ENCODE assay signal across 8 cellular contexts in the genomic region with DNA sequence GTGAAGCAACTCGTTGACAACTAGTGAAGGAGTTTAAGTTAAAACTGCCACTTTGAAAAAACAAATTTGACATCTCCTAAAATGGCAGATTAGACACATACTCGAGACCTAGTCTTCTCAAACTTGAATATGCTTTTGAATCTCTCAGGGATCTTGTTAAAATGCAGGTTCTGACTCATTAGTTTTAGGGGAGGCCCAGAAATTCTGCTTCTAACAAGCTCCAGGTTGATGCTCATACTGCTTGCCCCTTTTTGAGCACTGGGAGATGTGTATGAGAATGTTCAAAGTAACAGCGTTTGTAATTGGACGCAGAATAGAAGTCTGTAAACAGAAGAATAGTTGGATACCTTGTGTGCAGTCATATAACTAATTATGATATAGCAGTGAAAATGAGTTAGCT. TPM values are rescaled to one million over a fixed set of nuclear protein-coding genes. Genes with fewer than 3 reads are reported as not detected.
DNase-seq lines count a peak whose midpoint lies in the region; ATAC-seq and TF ChIP-seq lines count a peak whose summit lies in the region.

No MANE protein-coding gene starts in this region.

- no peak for DNase-seq in activated CD8-positive, alpha-beta memory T cell treated with anti-CD3 and anti-CD28 coated beads, Interleukin-2, amount 10 ng/mL, durations not matched to agents 7 days and 5 days
- DNase-seq in activated CD8-positive, alpha-beta memory T cell treated with anti-CD3 and anti-CD28 coated beads for 24 hours: no peak
- DNase-seq in glutamatergic neuron: no peak
- DNase-seq in stromal cell of bone marrow (ENCODE audit: low read depth): peak; percentile 3
- no peak for DNase-seq in hypothalamus (lab: John Stamatoyannopoulos, UW)
- DNase-seq in MV-4-11 (lab: John Stamatoyannopoulos, UW): no peak
- no peak for DNase-seq in mesenteric fat pad (ENCODE audit: low spot score)

- no peaks in the 10 kb centered on the region for H3K27me3 Mint-ChIP-seq in activated CD8-positive, alpha-beta memory T cell treated with anti-CD3 and anti-CD28 coated beads, Interleukin-2, amount 10 ng/mL, durations not matched to agents 7 days and 5 days
- no peaks in the 10 kb centered on the region for H3K27me3 Mint-ChIP-seq in glutamatergic neuron (ENCODE audit: unreplicated experiment)

- no peaks in the 10 kb centered on the region for H3K9me3 Mint-ChIP-seq in activated CD8-positive, alpha-beta memory T cell treated with anti-CD3 and anti-CD28 coated beads, Interleukin-2, amount 10 ng/mL, durations not matched to agents 7 days and 5 days (ENCODE audit: low read depth)
- H3K9me3 Mint-ChIP-seq in glutamatergic neuron (ENCODE audit: unreplicated experiment): peaks cover 2% of the 10 kb centered on the region

- peak overlapping the region; percentile 97 for H3K4me3 Mint-ChIP-seq in activated CD8-positive, alpha-beta memory T cell treated with anti-CD3 and anti-CD28 coated beads, Interleukin-2, amount 10 ng/mL, durations not matched to agents 7 days and 5 days
- H3K4me3 Mint-ChIP-seq in glutamatergic neuron (ENCODE audit: unreplicated experiment): peak overlapping the region; percentile 76

- peaks cover 32% of the 10 kb centered on the region for H3K36me3 Mint-ChIP-seq in activated CD8-positive, alpha-beta memory T cell treated with anti-CD3 and anti-CD28 coated beads, Interleukin-2, amount 10 ng/mL, durations not matched to agents 7 days and 5 days
- no peaks in the 10 kb centered on the region for H3K36me3 Mint-ChIP-seq in glutamatergic neuron (ENCODE audit: unreplicated experiment)

- ATAC-seq in activated CD8-positive, alpha-beta memory T cell treated with anti-CD3 and anti-CD28 coated beads, Interleukin-2, amount 10 ng/mL, durations not matched to agents 7 days and 5 days: no peak

- CTCF ChIA-PET in activated CD8-positive, alpha-beta memory T cell treated with anti-CD3 and anti-CD28 coated beads, Interleukin-2, amount 10 ng/mL, durations not matched to agents 7 days and 5 days (lab: Charles Lee): interaction anchor here (1.3 to 3.7 kb wide), 3 partner anchors 29 to 93 kb away, joined by 3 to 18 read pairs (median 3); partner anchors contain the start of genes CGGBP1 and ZNF654

- H3K27ac Mint-ChIP-seq in activated CD8-positive, alpha-beta memory T cell treated with anti-CD3 and anti-CD28 coated beads, Interleukin-2, amount 10 ng/mL, durations not matched to agents 7 days and 5 days: peak overlapping the region; percentile 59
- H3K27ac Mint-ChIP-seq in glutamatergic neuron (ENCODE audit: unreplicated experiment): no peak overlapping the region

- H3K4me1 Mint-ChIP-seq in activated CD8-positive, alpha-beta memory T cell treated with anti-CD3 and anti-CD28 coated beads, Interleukin-2, amount 10 ng/mL, durations not matched to agents 7 days and 5 days: peaks cover 46% of the 10 kb centered on the region
- H3K4me1 Mint-ChIP-seq in glutamatergic neuron (ENCODE audit: low read depth, unreplicated experiment): peaks cover 8% of the 10 kb centered on the region

- TF ChIP-seq CTCF in WI38 (IDR thresholded peaks at IDR 0.05; ENCODE audit: low read depth, low read length) (no peak), glutamatergic neuron (IDR thresholded peaks at IDR 0.05; ENCODE audit: partially characterized antibody, unreplicated experiment) (no peak)

- H3K4me3 ChIP-seq in WI38 (ENCODE audit: low read depth, low read length): peak overlapping the region; percentile 74

RNA-seq across cellular contexts. Expression of gene C3orf38, which starts 1.6 kb away (rescaled TPM):
- total RNA-seq in activated CD8-positive, alpha-beta memory T cell treated with anti-CD3 and anti-CD28 coated beads, Interleukin-2, amount 10 ng/mL, durations not matched to agents 7 days and 5 days: 10 to 100 TPM; 31.3 to 34.0 TPM
- total RNA-seq in glutamatergic neuron (ENCODE audit: unreplicated experiment) (26.0 TPM), mesenteric fat pad (22.6 TPM)
